Comparison of ENCODE assay signal across 12 cellular contexts in the genomic region with DNA sequence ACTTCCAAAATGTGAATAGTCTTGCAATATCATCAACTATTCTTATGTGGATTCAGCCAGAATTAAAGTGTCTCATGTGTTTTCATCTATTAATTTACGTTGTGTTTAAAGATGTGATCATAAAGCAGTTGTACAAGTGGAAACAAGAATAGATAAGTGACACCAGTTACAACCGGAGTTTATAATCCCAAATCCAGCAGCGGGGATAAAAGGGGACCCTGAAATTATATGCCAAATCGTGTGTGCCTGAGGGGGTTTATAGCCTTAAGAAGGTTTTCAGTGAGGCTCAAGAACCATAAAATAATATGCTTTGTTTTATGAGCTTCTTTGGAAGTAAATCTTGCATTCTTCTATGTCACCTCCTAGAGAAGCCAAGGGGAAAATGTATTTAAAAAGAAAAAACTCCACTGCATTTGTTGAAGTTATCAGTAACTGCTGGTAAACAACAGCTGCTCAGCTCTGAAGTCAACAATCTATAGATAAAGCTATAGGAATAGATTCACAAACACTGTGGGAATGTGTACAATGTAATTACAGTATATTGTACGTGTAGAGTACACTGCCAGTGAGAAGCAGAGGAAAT. TPM values are rescaled to one million over a fixed set of nuclear protein-coding genes. Genes with fewer than 3 reads are reported as not detected.
A peak's percentile ranks its signal among the peaks of the same experiment; 100 is the strongest.
DNase-seq lines count a peak whose midpoint lies in the region; ATAC-seq and TF ChIP-seq lines count a peak whose summit lies in the region.
"Had no signal": no experiment of that assay in that cellular context is flagged by ENCODE, and none has a peak within 500 bp of the region (broad histone marks: within the 10 kb centered on the region; RNA-seq: fewer than 3 reads in every experiment).

No MANE protein-coding gene starts in this region.

- H3K4me1 ChIP-seq in left lung (peaks cover 10 to 34% of the 10 kb centered on the region in 2 donors), subcutaneous abdominal adipose tissue (ENCODE audit: control insufficient read depth in 5 of 5, insufficient read depth in 5 of 5, low read length in 5 of 5) (peaks cover 0 to 22% (median 16%) of the 10 kb centered on the region in 5 donors)
- H3K4me1 ChIP-seq: testis had no signal

- no peaks in the 10 kb centered on the region for H3K36me3 Mint-ChIP-seq in activated T-helper 17 cell treated with anti-CD3 and anti-CD28 coated beads, Interleukin-2, amount 50 U/mL, for 72 hours (ENCODE audit: low read depth)

- H3K27me3 ChIP-seq in left lung (no peaks in the 10 kb centered on the region), subcutaneous abdominal adipose tissue (ENCODE audit: control insufficient read depth in 5 of 5, insufficient read depth in 4 of 5, low read length in 5 of 5) (no peaks in the 10 kb centered on the region)
- H3K27me3 ChIP-seq: dorsolateral prefrontal cortex, testis had no signal

- DNase-seq in NCI-H2171 treated with DMSO at 0.1 percent for 48 hours (lab: John Stamatoyannopoulos, UW) (peak; percentile 50), NCI-H2171 (lab: John Stamatoyannopoulos, UW) (no peak), left lung (no peak), inferior parietal cortex (ENCODE audit: extremely low spot score) (no peak)
- no peak for DNase-seq in stimulated activated CD4-positive, alpha-beta T cell treated with anti-CD3 and anti-CD28 coated beads, Interleukin-4, amount 100 ng/mL, for 1 hour
- DNase-seq: dorsolateral prefrontal cortex had no signal

- no peaks in the 10 kb centered on the region for H3K36me3 ChIP-seq in left lung
- H3K36me3 ChIP-seq in subcutaneous abdominal adipose tissue (ENCODE audit: control insufficient read depth in 5 of 5, insufficient read depth in 5 of 5, low read length in 5 of 5), result no peaks in the 10 kb centered on the region

- intact Hi-C loops in left lung (cut with DNase I), result no loop called here

- no peak for TF ChIP-seq CTCF in left lung (IDR thresholded peaks at IDR 0.05)

- H3K27ac ChIP-seq in left lung, result peak overlapping the region; percentile 77
- peak overlapping the region; percentile 66 for H3K27ac ChIP-seq in subcutaneous abdominal adipose tissue (ENCODE audit: low read depth, low read length)
- H3K27ac ChIP-seq: 22Rv1 had no signal

- peak overlapping the region; percentile 18 for H3K4me3 Mint-ChIP-seq in activated T-helper 17 cell treated with anti-CD3 and anti-CD28 coated beads, Interleukin-2, amount 50 U/mL, for 72 hours

- no peaks in the 10 kb centered on the region for H3K9me3 Mint-ChIP-seq in activated T-helper 17 cell treated with anti-CD3 and anti-CD28 coated beads, Interleukin-2, amount 50 U/mL, for 72 hours

- H3K4me3 ChIP-seq in left lung (no peak overlapping the region), subcutaneous abdominal adipose tissue (ENCODE audit: low read depth in 1 of 5, low read length in 5 of 5) (no peak overlapping the region)
- H3K4me3 ChIP-seq: dorsolateral prefrontal cortex, testis had no signal

- no peaks in the 10 kb centered on the region for H3K9me3 ChIP-seq in left lung
- H3K9me3 ChIP-seq in subcutaneous abdominal adipose tissue (ENCODE audit: control insufficient read depth in 5 of 5, low read length in 5 of 5), result no peaks in the 10 kb centered on the region
- H3K9me3 ChIP-seq: testis had no signal

- H3K9ac ChIP-seq in subcutaneous abdominal adipose tissue (ENCODE audit: low read length in 5 of 5), result no peak overlapping the region

- peak overlapping the region; percentile 58 for H3K27ac Mint-ChIP-seq in activated T-helper 17 cell treated with anti-CD3 and anti-CD28 coated beads, Interleukin-2, amount 50 U/mL, for 72 hours

- peaks cover 11% of the 10 kb centered on the region for H3K4me1 Mint-ChIP-seq in activated T-helper 17 cell treated with anti-CD3 and anti-CD28 coated beads, Interleukin-2, amount 50 U/mL, for 72 hours

- H3K27me3 Mint-ChIP-seq in activated T-helper 17 cell treated with anti-CD3 and anti-CD28 coated beads, Interleukin-2, amount 50 U/mL, for 72 hours, result peaks cover 17% of the 10 kb centered on the region
- H3K27me3 Mint-ChIP-seq: progenitor cell of endocrine pancreas had no signal

- ATAC-seq in activated T-helper 17 cell treated with anti-CD3 and anti-CD28 coated beads, Interleukin-2, amount 50 U/mL, for 72 hours (replicated peaks), result no peak
- ATAC-seq in left lung (no peak), GM18868 (IDR thresholded peaks at IDR 0.05; ENCODE audit: unreplicated experiment) (no peak)

RNA-seq across cellular contexts. Expression of a gene that starts 25.8 kb away (rescaled TPM):
- 10 to 100 TPM; 11.9 to 21.9 TPM for total RNA-seq in activated T-helper 17 cell treated with anti-CD3 and anti-CD28 coated beads, Interleukin-2, amount 50 U/mL, for 72 hours
- 10 to 100 TPM; 49.6 to 57.5 TPM for total RNA-seq in left lung
